Comparison of ENCODE assay signal across 10 cellular contexts in genomic region chr9:35908484-35909125, GRCh38. TPM values are rescaled to one million over a fixed set of nuclear protein-coding genes. Genes with fewer than 3 reads are reported as not detected.
DNase-seq lines count a peak whose midpoint lies in the region; ATAC-seq and TF ChIP-seq lines count a peak whose summit lies in the region.
"Had no signal": no experiment of that assay in that cellular context is flagged by ENCODE, and none has a peak within 500 bp of the region (broad histone marks: within the 10 kb centered on the region; RNA-seq: fewer than 3 reads in every experiment).

No MANE protein-coding gene starts in this region.

- H3K27me3 ChIP-seq in SJSA1 (replicated peaks) (no peaks in the 10 kb centered on the region), cardiac muscle cell (no peaks in the 10 kb centered on the region), skeletal muscle satellite cell (ENCODE audit: control insufficient read depth, insufficient read depth, low read length) (no peaks in the 10 kb centered on the region)

- no peaks in the 10 kb centered on the region for H3K36me3 Mint-ChIP-seq in activated T-cell treated with anti-CD3 and anti-CD28 coated beads, Interleukin-2, amount 50 U/mL, for 4 hours (ENCODE audit: insufficient read depth)

- ATAC-seq in activated T-cell treated with anti-CD3 and anti-CD28 coated beads, Interleukin-2, amount 50 U/mL, for 4 hours: no peak

- H3K9me3 Mint-ChIP-seq in activated T-cell treated with anti-CD3 and anti-CD28 coated beads, Interleukin-2, amount 50 U/mL, for 4 hours: no peaks in the 10 kb centered on the region

- peak overlapping the region; percentile 94 for H3K27ac ChIP-seq in SJSA1
- peak overlapping the region; percentile 63 for H3K27ac ChIP-seq in cardiac muscle cell

- H3K4me3 ChIP-seq in SJSA1: no peak overlapping the region
- H3K4me3 ChIP-seq in cardiac muscle cell: no peak overlapping the region
- peak overlapping the region; percentile 60 for H3K4me3 ChIP-seq in skeletal muscle satellite cell (ENCODE audit: low read length)

- no peaks in the 10 kb centered on the region for H3K27me3 Mint-ChIP-seq in activated T-cell treated with anti-CD3 and anti-CD28 coated beads, Interleukin-2, amount 50 U/mL, for 4 hours (ENCODE audit: low read depth)

- H3K4me1 ChIP-seq in SJSA1 (replicated peaks): peaks cover 58% of the 10 kb centered on the region
- peaks cover 34% of the 10 kb centered on the region for H3K4me1 ChIP-seq in cardiac muscle cell (ENCODE audit: low read depth)
- peaks cover 77% of the 10 kb centered on the region for H3K4me1 ChIP-seq in skeletal muscle satellite cell (ENCODE audit: control insufficient read depth, insufficient read depth, low read length)

- H3K9me3 ChIP-seq in SJSA1 (replicated peaks) (no peaks in the 10 kb centered on the region), cardiac muscle cell (ENCODE audit: low read depth) (no peaks in the 10 kb centered on the region), skeletal muscle satellite cell (replicated peaks; ENCODE audit: low read length) (no peaks in the 10 kb centered on the region)

- no peak overlapping the region for H3K4me3 Mint-ChIP-seq in activated T-cell treated with anti-CD3 and anti-CD28 coated beads, Interleukin-2, amount 50 U/mL, for 4 hours

- H3K4me1 Mint-ChIP-seq in activated T-cell treated with anti-CD3 and anti-CD28 coated beads, Interleukin-2, amount 50 U/mL, for 4 hours (ENCODE audit: low read depth): peaks cover 57% of the 10 kb centered on the region

- peak overlapping the region; percentile 84 for H3K4me2 ChIP-seq in skeletal muscle satellite cell (ENCODE audit: low read length)

- H3K36me3 ChIP-seq in SJSA1 (no peaks in the 10 kb centered on the region), cardiac muscle cell (no peaks in the 10 kb centered on the region), skeletal muscle satellite cell (ENCODE audit: insufficient read depth, low read length) (no peaks in the 10 kb centered on the region)

- TF ChIP-seq CTCF in GM20000 (IDR thresholded peaks at IDR 0.05; ENCODE audit: extremely low read depth, missing control alignments) (no peak), cardiac muscle cell (IDR thresholded peaks at IDR 0.05; ENCODE audit: low read depth, low read length) (no peak)

- H3K9ac ChIP-seq in skeletal muscle satellite cell (ENCODE audit: low read depth, low read length): peak overlapping the region; percentile 92

- DNase-seq in GM20000 (ENCODE audit: low spot score): peak; percentile 20
- DNase-seq in SJSA1 (ENCODE audit: low read depth in 1 of 2, low spot score in 2 of 2): peak; percentile 0 to 53
- peak in 1 of 2 donors; percentile 30 for DNase-seq in cardiac muscle cell (ENCODE audit: low read depth in 1 of 2, low spot score in 1 of 2)
- DNase-seq in NCI-H187 (lab: John Stamatoyannopoulos, UW): no peak
- DNase-seq in NCI-H187 treated with DMSO at 0.1 percent for 48 hours (lab: John Stamatoyannopoulos, UW): no peak
- DNase-seq in activated T-cell treated with anti-CD3 and anti-CD28 coated beads, Interleukin-2, amount 50 U/mL, for 4 hours: no peak
- DNase-seq in EL: no peak
- DNase-seq: stimulated activated CD4-positive, alpha-beta T cell treated with anti-CD3 and anti-CD28 coated beads, Interleukin-2, amount 100 ng/mL, for 48 hours had no signal

RNA-seq across cellular contexts. Expression of gene SPAAR, which starts 0.7 kb away (rescaled TPM):
- not detected in 2 replicates for total RNA-seq in SJSA1 (2014; rRNA removed; shearing (Covaris generic))
- total RNA-seq in cardiac muscle cell: 0.07 and 0.09 TPM in 2 replicates
- polyA plus RNA-seq in cardiac muscle cell: 0.15 TPM in 1 of 2 replicates, not detected in the other
- total RNA-seq in skeletal muscle satellite cell (2012; rRNA removed): 0.76 and 1.5 TPM in 2 replicates
- total RNA-seq in activated T-cell treated with anti-CD3 and anti-CD28 coated beads, Interleukin-2, amount 50 U/mL, for 4 hours: not detected

RNA-seq across cellular contexts. Expression of gene HRCT1, which starts 2.6 kb away (rescaled TPM):
- total RNA-seq in SJSA1 (2014; rRNA removed; shearing (Covaris generic)): 0.63 TPM in 1 of 2 replicates, not detected in the other
- not detected in 2 replicates for total RNA-seq in cardiac muscle cell
- not detected in 2 replicates for polyA plus RNA-seq in cardiac muscle cell
- total RNA-seq in skeletal muscle satellite cell (2012; rRNA removed): 0.25 and 2.4 TPM in 2 replicates
- not detected for total RNA-seq in activated T-cell treated with anti-CD3 and anti-CD28 coated beads, Interleukin-2, amount 50 U/mL, for 4 hours
- total RNA-seq: epithelial cell of proximal tubule had no signal

RNA-seq across cellular contexts. Expression of gene OR13J1, which starts 38.4 kb away (rescaled TPM):
- total RNA-seq in SJSA1 (2014; rRNA removed; shearing (Covaris generic)): not detected in 2 replicates
- total RNA-seq in cardiac muscle cell: not detected in 2 replicates
- polyA plus RNA-seq in cardiac muscle cell: not detected in 2 replicates
- not detected in 2 replicates for total RNA-seq in skeletal muscle satellite cell (2012; rRNA removed)
- not detected for total RNA-seq in activated T-cell treated with anti-CD3 and anti-CD28 coated beads, Interleukin-2, amount 50 U/mL, for 4 hours
- total RNA-seq: epithelial cell of proximal tubule had no signal

RNA-seq across cellular contexts. Expression of gene OR2S2, which starts 49.3 kb away (rescaled TPM):
- not detected in 2 replicates for total RNA-seq in SJSA1 (2014; rRNA removed; shearing (Covaris generic))
- not detected in 2 replicates for total RNA-seq in cardiac muscle cell
- not detected in 2 replicates for polyA plus RNA-seq in cardiac muscle cell
- total RNA-seq in skeletal muscle satellite cell (2012; rRNA removed): not detected in 2 replicates
- not detected for total RNA-seq in activated T-cell treated with anti-CD3 and anti-CD28 coated beads, Interleukin-2, amount 50 U/mL, for 4 hours
- total RNA-seq: epithelial cell of proximal tubule had no signal

Comparison
In these comparisons a context has a peak if more than half of its experiments do, and no peak if none do; other contexts are left out.
1. DNase-seq: peak in GM20000 (single experiment) and SJSA1 (2 of 2); none in NCI-H187 (0 of 2), NCI-H187 treated with DMSO at 0.1 percent for 48 hours (single experiment), activated T-cell treated with anti-CD3 and anti-CD28 coated beads, Interleukin-2, amount 50 U/mL, for 4 hours (single experiment) and EL (single experiment).